Comparison of ENCODE assay signal across 2 cellular contexts in genomic region chr2:33491685-33492084, GRCh38.
TF ChIP-seq lines count a peak whose summit lies in the region.

No MANE protein-coding gene starts in this region.

TF ChIP-seq in SK-N-SH, 30 proteins besides CTCF, POLR2A, EP300 and RAD21:
- TF ChIP-seq ZBTB33 (IDR thresholded peaks at IDR 0.05; ENCODE audit: borderline replicate concordance, low read depth) (no peak), FOXJ3 (CRISPR knock-in tag; IDR thresholded peaks at IDR 0.05) (no peak), NFIC (IDR thresholded peaks at IDR 0.05; ENCODE audit: borderline replicate concordance) (0 out of 2 replicates have a peak, but pooled peaks have one; percentile 13), REST (IDR thresholded peaks at IDR 0.05; ENCODE audit: low read depth, low read length) (peak; percentile 87)

TF ChIP-seq in SK-N-SH treated with all-trans-retinoic acid at 6 μM for 48 hours, 23 proteins besides CTCF, POLR2A, EP300 and RAD21:
- no peak for TF ChIP-seq CSRNP3 (CRISPR knock-in tag; IDR thresholded peaks at IDR 0.05)
- no peak for TF ChIP-seq ZNF565 (CRISPR knock-in tag; conservative IDR thresholded peaks at IDR 0.05; ENCODE audit: low read depth)
- no peak for TF ChIP-seq CREB5 (CRISPR knock-in tag; IDR thresholded peaks at IDR 0.05; ENCODE audit: low read depth)
- TF ChIP-seq RARB (CRISPR knock-in tag; IDR thresholded peaks at IDR 0.05), result no peak
- no peak for TF ChIP-seq ZNF8 (CRISPR knock-in tag; IDR thresholded peaks at IDR 0.05)
- no peak for TF ChIP-seq ZC3H10 (CRISPR knock-in tag; IDR thresholded peaks at IDR 0.05)
- no peak for TF ChIP-seq TCF4 (CRISPR knock-in tag; IDR thresholded peaks at IDR 0.05; ENCODE audit: borderline replicate concordance)
- TF ChIP-seq BACH2 (CRISPR knock-in tag; IDR thresholded peaks at IDR 0.05; ENCODE audit: borderline replicate concordance), result no peak
- no peak for TF ChIP-seq GLIS3 (CRISPR knock-in tag; IDR thresholded peaks at IDR 0.05)
- no peak for TF ChIP-seq POU6F1 (CRISPR knock-in tag; IDR thresholded peaks at IDR 0.05; ENCODE audit: borderline replicate concordance, low read depth)
- TF ChIP-seq ISL1 (CRISPR knock-in tag; IDR thresholded peaks at IDR 0.05), result no peak
- TF ChIP-seq ARNTL (CRISPR knock-in tag; IDR thresholded peaks at IDR 0.05; ENCODE audit: borderline replicate concordance, low read depth), result no peak
- no peak for TF ChIP-seq PPARA (CRISPR knock-in tag; IDR thresholded peaks at IDR 0.05; ENCODE audit: borderline replicate concordance)
- no peak for TF ChIP-seq ZFP3 (CRISPR knock-in tag; IDR thresholded peaks at IDR 0.05)
- TF ChIP-seq TOX (CRISPR knock-in tag; IDR thresholded peaks at IDR 0.05; ENCODE audit: borderline replicate concordance), result no peak
